Comparison of ENCODE assay signal across 18 cellular contexts in genomic region chr16:86669937-86670772, GRCh38.
DNase-seq lines count a peak whose midpoint lies in the region; ATAC-seq and TF ChIP-seq lines count a peak whose summit lies in the region.
"Had no signal": no experiment of that assay in that cellular context is flagged by ENCODE, and none has a peak within 500 bp of the region (broad histone marks: within the 10 kb centered on the region; RNA-seq: fewer than 3 reads in every experiment).

No MANE protein-coding gene starts in this region.

- H2BK5ac ChIP-seq in IMR-90 (ENCODE audit: low read depth, low read length, poor library complexity, severe bottlenecking) = peak overlapping the region; percentile 41

- peak overlapping the region; percentile 90 for H3K23ac ChIP-seq in IMR-90 (ENCODE audit: low read depth, low read length)

- peaks cover 7% of the 10 kb centered on the region for H3K36me3 Mint-ChIP-seq in endothelial cell (ENCODE audit: low read depth, unreplicated experiment)
- H3K36me3 Mint-ChIP-seq: mesothelial cell of epicardium had no signal

- BruUV-seq in IMR-90 (replicated peaks; lab: Mats Ljungman, UMichigan) = no TSS peak

- H2AK5ac ChIP-seq in IMR-90 (ENCODE audit: low read depth, low read length) = peak overlapping the region; percentile 94

- CTCF ChIA-PET in IMR-90 (lab: Yijun Ruan, JAX) = no interaction called here

- no peaks in the 10 kb centered on the region for H3K27me3 Mint-ChIP-seq in endothelial cell (ENCODE audit: unreplicated experiment)
- H3K27me3 Mint-ChIP-seq in stimulated activated naive CD8-positive, alpha-beta T cell treated with anti-CD3 and anti-CD28 coated beads, Interleukin-15, amount 100 ng/mL, for 72 hours = peaks cover 38% of the 10 kb centered on the region

- H3K14ac ChIP-seq in IMR-90 (replicated peaks; ENCODE audit: low read depth, low read length) = peak overlapping the region; percentile 93

- POLR2A ChIA-PET in IMR-90 (lab: Charles Lee; ENCODE audit: unreplicated experiment) = no interaction called here

- 21% methylated on average over 16 of the region's 30 CpGs; no CpG with 5 or more reads in 1 of the 2 experiments for WGBS in IMR-90 (ENCODE audit: extremely low coverage in 2 of 2, insufficient read length in 1 of 2), 2 experiments

- ATAC-seq in IMR-90 (ENCODE audit: low read depth) (peak; percentile 71), lower lobe of right lung (peak in 1 of 2 donors; percentile 60), foreskin keratinocyte (no peak)
- no peak for ATAC-seq in stimulated activated naive CD8-positive, alpha-beta T cell treated with anti-CD3 and anti-CD28 coated beads, Interleukin-15, amount 100 ng/mL, for 72 hours

- H3K9ac ChIP-seq in IMR-90 (ENCODE audit: low read depth, low read length) = peak overlapping the region; percentile 2
- H3K9ac ChIP-seq in skeletal muscle tissue (ENCODE audit: low read depth in 1 of 3, low read length in 3 of 3) = peak overlapping the region in 2 of 3 donors; percentile 47 to 70
- H3K9ac ChIP-seq in MM.1S (ENCODE audit: low read length) = no peak overlapping the region
- H3K9ac ChIP-seq: GM23248 had no signal

- peak overlapping the region; percentile 85 for H2AK9ac ChIP-seq in IMR-90 (replicated peaks; ENCODE audit: low read depth, low read length, poor library complexity)

- TF ChIP-seq POLR2A in IMR-90 (IDR thresholded peaks at IDR 0.05; ENCODE audit: low read depth, low read length) = no peak

- H3K18ac ChIP-seq in IMR-90 (ENCODE audit: low read depth, low read length) = peak overlapping the region; percentile 6

- in situ Hi-C loops in IMR-90 (cut with MboI; ENCODE audit: low sequenced_read_pairs) = loop anchor here (5.0 kb wide), 1 partner anchor 93 kb away; the partner anchor contains the start of gene FOXL1

- peak overlapping the region; percentile 7 for H4K5ac ChIP-seq in IMR-90 (ENCODE audit: low read depth, low read length)

- H4K8ac ChIP-seq in IMR-90 (ENCODE audit: low read depth in 2 of 2, low read length in 2 of 2) = peak overlapping the region; percentile 90

- no peaks in the 10 kb centered on the region for H3F3A ChIP-seq in MM.1S (ENCODE audit: insufficient read depth, low read length)

- intact Hi-C loops in IMR-90 (cut with micrococcal nuclease) (loop anchor here (2.0 kb wide), 1 partner anchor 91 kb away; the partner anchor contains the start of gene FOXL1), lower lobe of right lung (cut with DNase I) (no loop called here)

- H2AFZ ChIP-seq in IMR-90 (replicated peaks; ENCODE audit: low read length, poor library complexity) (peak overlapping the region; percentile 92), MM.1S (ENCODE audit: low read length) (no peak overlapping the region)
- H2AFZ ChIP-seq: GM23248 had no signal

- H2BK15ac ChIP-seq in IMR-90 (ENCODE audit: low read depth, low read length) = peak overlapping the region; percentile 75; the same call in 2 of the 3 replicates

- peak overlapping the region; percentile 89 for H4K91ac ChIP-seq in IMR-90 (ENCODE audit: insufficient read depth, low read depth, low read length)

- no peak for TF ChIP-seq CTCF in IMR-90 (conservative IDR thresholded peaks at IDR 0.05; ENCODE audit: low read depth, low read length)
- no peak for TF ChIP-seq CTCF in endothelial cell (IDR thresholded peaks at IDR 0.05; ENCODE audit: unreplicated experiment)
- TF ChIP-seq CTCF in lower lobe of right lung (IDR thresholded peaks at IDR 0.05) = no peak
- TF ChIP-seq CTCF in foreskin keratinocyte (conservative IDR thresholded peaks at IDR 0.05) = no peak
- TF ChIP-seq CTCF in MM.1S (IDR thresholded peaks at IDR 0.05; ENCODE audit: low read length) = no peak

- H3K27me3 ChIP-seq in IMR-90 (ENCODE audit: control insufficient read depth, insufficient read depth, low read length) (no peaks in the 10 kb centered on the region), lower lobe of right lung (ENCODE audit: low read depth) (peaks cover 12% of the 10 kb centered on the region), skeletal muscle tissue (ENCODE audit: control insufficient read depth in 3 of 3, insufficient read depth in 3 of 3, low read length in 3 of 3) (peaks cover 18 to 26% (median 21%) of the 10 kb centered on the region in 3 donors), foreskin keratinocyte (no peaks in the 10 kb centered on the region), MM.1S (replicated peaks; ENCODE audit: insufficient read depth, low read length) (peaks cover 9% of the 10 kb centered on the region)
- H3K27me3 ChIP-seq: vagina had no signal

- H3K9me2 ChIP-seq in MM.1S (replicated peaks; ENCODE audit: insufficient read depth, low read length) = no peaks in the 10 kb centered on the region

- H3K4me3 Mint-ChIP-seq in endothelial cell (ENCODE audit: unreplicated experiment) = peak overlapping the region; percentile 56
- H3K4me3 Mint-ChIP-seq in stimulated activated naive CD8-positive, alpha-beta T cell treated with anti-CD3 and anti-CD28 coated beads, Interleukin-15, amount 100 ng/mL, for 72 hours = no peak overlapping the region
- H3K4me3 Mint-ChIP-seq: mesothelial cell of epicardium; T-helper 1 cell treated with Interleukin-12 subunit alpha and Interleukin-12 subunit beta and Interleukin-4 antibody, amounts not matched to agents 30 μg/mL and 1 μg/mL, for 36 hours had no signal

- H2BK20ac ChIP-seq in IMR-90 (ENCODE audit: low read depth, low read length) = peak overlapping the region; percentile 95

- peaks cover 29% of the 10 kb centered on the region for H3K4me1 ChIP-seq in IMR-90 (ENCODE audit: control insufficient read depth, insufficient read depth, low read length)
- H3K4me1 ChIP-seq in lower lobe of right lung = no peaks in the 10 kb centered on the region
- H3K4me1 ChIP-seq in skeletal muscle tissue (ENCODE audit: control insufficient read depth in 3 of 3, insufficient read depth in 3 of 3, low read length in 3 of 3) = peaks cover 19 to 35% (median 26%) of the 10 kb centered on the region in 3 donors
- H3K4me1 ChIP-seq in foreskin keratinocyte = peaks cover 10% of the 10 kb centered on the region
- no peaks in the 10 kb centered on the region for H3K4me1 ChIP-seq in MM.1S (ENCODE audit: low read length)

- H3K79me1 ChIP-seq in IMR-90 (ENCODE audit: low read depth in 1 of 2, low read length in 2 of 2) = peaks cover 4 to 24% of the 10 kb centered on the region in 2 experiments; a peak in 3 of 4 replicates

- peak overlapping the region; percentile 61 for H3K27ac ChIP-seq in IMR-90 (ENCODE audit: insufficient read depth, low read length)
- peak overlapping the region; percentile 4 for H3K27ac ChIP-seq in lower lobe of right lung
- H3K27ac ChIP-seq in skeletal muscle tissue (ENCODE audit: low read depth, low read length) = no peak overlapping the region
- H3K27ac ChIP-seq in foreskin keratinocyte = no peak overlapping the region
- H3K27ac ChIP-seq in MM.1S (ENCODE audit: low read length) = no peak overlapping the region
- H3K27ac ChIP-seq: GM23248, spleen, vagina had no signal

- no peaks in the 10 kb centered on the region for H3K36me3 ChIP-seq in IMR-90 (ENCODE audit: control insufficient read depth, insufficient read depth, low read length)
- no peaks in the 10 kb centered on the region for H3K36me3 ChIP-seq in lower lobe of right lung
- H3K36me3 ChIP-seq in skeletal muscle tissue (ENCODE audit: control insufficient read depth in 3 of 3, insufficient read depth in 3 of 3, low read length in 3 of 3) = no peaks in the 10 kb centered on the region
- H3K36me3 ChIP-seq in MM.1S (replicated peaks; ENCODE audit: insufficient read depth, low read length) = no peaks in the 10 kb centered on the region
- H3K36me3 ChIP-seq: spleen, vagina had no signal

- no peak overlapping the region for H3K27ac Mint-ChIP-seq in endothelial cell (ENCODE audit: unreplicated experiment)
- peak overlapping the region in 1 of 2 donors; percentile 21 for H3K27ac Mint-ChIP-seq in stimulated activated naive CD8-positive, alpha-beta T cell treated with anti-CD3 and anti-CD28 coated beads, Interleukin-15, amount 100 ng/mL, for 72 hours
- H3K27ac Mint-ChIP-seq: mesothelial cell of epicardium; T-helper 1 cell treated with Interleukin-12 subunit alpha and Interleukin-12 subunit beta and Interleukin-4 antibody, amounts not matched to agents 30 μg/mL and 1 μg/mL, for 36 hours had no signal

- no peaks in the 10 kb centered on the region for H3K79me2 ChIP-seq in MM.1S (ENCODE audit: low read length)

- dilution Hi-C loops in IMR-90 (cut with HindIII; ENCODE audit: low sequenced_read_pairs, unreplicated experiment) = no loop called here

- H3K4me2 ChIP-seq in IMR-90 (ENCODE audit: low read depth, low read length) (peak overlapping the region; percentile 53), MM.1S (ENCODE audit: low read depth, low read length) (no peak overlapping the region)

- peaks cover 4% of the 10 kb centered on the region for H3K9me3 Mint-ChIP-seq in endothelial cell (ENCODE audit: unreplicated experiment)
- H3K9me3 Mint-ChIP-seq in stimulated activated naive CD8-positive, alpha-beta T cell treated with anti-CD3 and anti-CD28 coated beads, Interleukin-15, amount 100 ng/mL, for 72 hours = no peaks in the 10 kb centered on the region
- H3K9me3 Mint-ChIP-seq: mesothelial cell of epicardium; T-helper 1 cell treated with Interleukin-12 subunit alpha and Interleukin-12 subunit beta and Interleukin-4 antibody, amounts not matched to agents 30 μg/mL and 1 μg/mL, for 36 hours had no signal

- H3K56ac ChIP-seq in IMR-90 (ENCODE audit: extremely low read depth, insufficient read depth, low read length) = peak overlapping the region; percentile 66

- peak overlapping the region; percentile 87 for H2BK120ac ChIP-seq in IMR-90 (ENCODE audit: low read depth, low read length)

- H3K4me1 Mint-ChIP-seq in endothelial cell (ENCODE audit: unreplicated experiment) = peaks cover 46% of the 10 kb centered on the region
- peaks cover 13% of the 10 kb centered on the region for H3K4me1 Mint-ChIP-seq in stimulated activated naive CD8-positive, alpha-beta T cell treated with anti-CD3 and anti-CD28 coated beads, Interleukin-15, amount 100 ng/mL, for 72 hours

- H4K20me1 ChIP-seq in IMR-90 (ENCODE audit: insufficient read depth, low read length) = no peaks in the 10 kb centered on the region
- H4K20me1 ChIP-seq in MM.1S (ENCODE audit: insufficient read depth, low read length) = no peaks in the 10 kb centered on the region

- peaks cover 3% of the 10 kb centered on the region; the same call in 1 of the 2 replicates for H3K9me3 ChIP-seq in IMR-90 (ENCODE audit: control insufficient read depth, insufficient read depth, low read length)
- no peaks in the 10 kb centered on the region for H3K9me3 ChIP-seq in lower lobe of right lung
- peaks cover 0 to 5% (median 0%) of the 10 kb centered on the region in 3 donors for H3K9me3 ChIP-seq in skeletal muscle tissue (ENCODE audit: control insufficient read depth in 3 of 3, low read length in 3 of 3)
- no peaks in the 10 kb centered on the region for H3K9me3 ChIP-seq in MM.1S (replicated peaks; ENCODE audit: insufficient read depth, low read length)
- H3K9me3 ChIP-seq: vagina had no signal

- DNase-seq in IMR-90 (peak; percentile 61), endothelial cell (ENCODE audit: low spot score) (no peak), lower lobe of right lung (no peak), foreskin keratinocyte (no peak), T-helper 2 cell (no peak), MM.1S (no peak)
- no peak for DNase-seq in stimulated activated naive CD8-positive, alpha-beta T cell treated with anti-CD3 and anti-CD28 coated beads, Interleukin-15, amount 100 ng/mL, for 72 hours
- DNase-seq: activated CD4-positive, alpha-beta T cell treated with anti-CD3 and anti-CD28 coated beads for 1 hour; GM23248; Kasumi-1; NCI-H1436; occipital lobe; spleen; stimulated activated naive CD4-positive, alpha-beta T cell had no signal

- H3K9me1 ChIP-seq in IMR-90 (ENCODE audit: insufficient read depth, low read length) = peaks cover 22% of the 10 kb centered on the region

- H3K4me3 ChIP-seq in IMR-90 (ENCODE audit: insufficient read depth, low read depth, low read length) = no peak overlapping the region
- no peak overlapping the region for H3K4me3 ChIP-seq in lower lobe of right lung
- peak overlapping the region in 1 of 3 donors; percentile 41 for H3K4me3 ChIP-seq in skeletal muscle tissue (ENCODE audit: low read length in 3 of 3)
- H3K4me3 ChIP-seq in MM.1S (ENCODE audit: low read length) = no peak overlapping the region
- H3K4me3 ChIP-seq: GM23248, spleen had no signal

- H3K4ac ChIP-seq in IMR-90 (ENCODE audit: low read depth, low read length) = peak overlapping the region; percentile 81

- no peak for TF ChIP-seq RAD21 in IMR-90 (IDR thresholded peaks at IDR 0.05; ENCODE audit: low read length)

Comparison
In these comparisons a context has a peak if more than half of its experiments do, and no peak if none do; other contexts are left out.
1. H3K27ac ChIP-seq: peak in IMR-90 (single experiment) and lower lobe of right lung (single experiment); none in skeletal muscle tissue (single experiment), foreskin keratinocyte (single experiment) and MM.1S (single experiment).